22 cellular contexts compared by ENCODE assay signal in the genomic region with DNA sequence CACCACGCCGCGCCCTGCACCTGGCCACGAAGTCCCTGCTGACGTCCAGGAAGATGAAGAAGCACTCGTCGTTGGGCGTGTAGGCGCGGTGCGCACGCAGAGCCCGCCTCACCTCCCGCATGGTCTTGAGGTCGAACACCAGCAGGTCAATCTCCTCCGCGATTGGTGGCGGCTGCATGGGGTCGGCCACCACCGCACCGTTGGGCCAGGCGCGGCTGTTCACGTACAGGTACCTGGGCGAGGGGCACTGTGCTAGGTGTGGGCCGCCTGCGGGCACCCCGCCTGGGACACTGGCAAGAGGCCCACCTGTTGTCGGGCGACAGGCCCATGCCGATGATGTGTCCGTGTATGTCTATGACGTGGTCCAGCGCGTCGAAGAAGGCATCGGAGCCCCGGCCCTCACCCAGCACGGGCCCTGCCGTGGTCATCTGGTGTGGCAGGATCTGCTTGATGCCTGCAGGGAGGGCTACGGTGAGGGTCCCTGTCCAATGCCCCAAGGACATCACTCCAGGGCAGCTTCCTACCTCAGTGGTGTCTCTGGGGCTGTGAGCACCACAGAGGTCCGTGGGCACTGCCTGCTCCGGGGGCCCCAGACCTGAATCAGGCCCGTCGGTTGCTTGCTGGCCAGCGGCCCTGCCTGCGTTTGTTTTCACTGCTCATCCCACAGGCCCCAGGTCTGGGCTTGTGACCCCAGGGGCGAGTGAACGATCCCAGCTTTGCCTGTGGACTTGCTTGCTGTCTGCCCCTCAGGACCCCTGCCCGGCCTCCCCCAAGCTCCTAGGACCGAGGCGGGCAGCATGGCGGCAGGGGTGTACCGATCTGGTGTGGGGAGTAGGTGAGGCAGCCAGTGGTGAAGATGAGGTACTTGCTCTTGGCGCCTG. TPM values are rescaled to one million over a fixed set of nuclear protein-coding genes. Genes with fewer than 3 reads are reported as not detected.
A peak's percentile ranks its signal among the peaks of the same experiment; 100 is the strongest.
DNase-seq lines count a peak whose midpoint lies in the region; ATAC-seq, FAIRE-seq and TF ChIP-seq lines count a peak whose summit lies in the region.
"Had no signal": no experiment of that assay in that cellular context is flagged by ENCODE, and none has a peak within 500 bp of the region (broad histone marks: within the 10 kb centered on the region; RNA-seq: fewer than 3 reads in every experiment).

No MANE protein-coding gene starts in this region.

- no peak for FAIRE-seq in kidney (lab: Jason Lieb, UNC)
- no peak for FAIRE-seq in HTR-8/SVneo (lab: Jason Lieb, UNC)
- FAIRE-seq: A204.1, astrocyte, colon, TTC549 had no signal

- TF ChIP-seq CTCF in kidney (IDR thresholded peaks at IDR 0.05; ENCODE audit: borderline replicate concordance, extremely low read depth, insufficient read depth) (no peak), upper lobe of left lung (IDR thresholded peaks at IDR 0.05) (no peak)

- peaks cover 7 to 23% of the 10 kb centered on the region in 2 donors for H3K36me3 ChIP-seq in kidney (ENCODE audit: control insufficient read depth in 1 of 2, insufficient read depth in 2 of 2, low read length in 2 of 2)
- H3K36me3 ChIP-seq in upper lobe of left lung = peaks cover 18 to 45% (median 40%) of the 10 kb centered on the region in 4 donors

- no peaks in the 10 kb centered on the region for H3K27me3 Mint-ChIP-seq in activated T-cell treated with anti-CD3 and anti-CD28 coated beads, Interleukin-2, amount 50 U/mL, for 24 hours
- no peaks in the 10 kb centered on the region for H3K27me3 Mint-ChIP-seq in activated T-cell treated with anti-CD3 and anti-CD28 coated beads, Interleukin-2, amount 50 U/mL, for 4 hours (ENCODE audit: low read depth)
- no peaks in the 10 kb centered on the region for H3K27me3 Mint-ChIP-seq in natural killer cell treated with Interleukin-12 subunit alpha and Interleukin-12 subunit beta and Interleukin-15 and Interleukin-18, amount 100 ng/mL, for 72 hours
- H3K27me3 Mint-ChIP-seq: naive thymus-derived CD8-positive, alpha-beta T cell had no signal

- peaks cover 66% of the 10 kb centered on the region for H3K36me3 Mint-ChIP-seq in activated T-cell treated with anti-CD3 and anti-CD28 coated beads, Interleukin-2, amount 50 U/mL, for 24 hours (ENCODE audit: low read depth)
- peaks cover 23% of the 10 kb centered on the region for H3K36me3 Mint-ChIP-seq in activated T-cell treated with anti-CD3 and anti-CD28 coated beads, Interleukin-2, amount 50 U/mL, for 4 hours (ENCODE audit: insufficient read depth)
- peaks cover 6% of the 10 kb centered on the region for H3K36me3 Mint-ChIP-seq in natural killer cell treated with Interleukin-12 subunit alpha and Interleukin-12 subunit beta and Interleukin-15 and Interleukin-18, amount 100 ng/mL, for 72 hours

- peak overlapping the region; percentile 49 for H3K27ac Mint-ChIP-seq in activated T-cell treated with anti-CD3 and anti-CD28 coated beads, Interleukin-2, amount 50 U/mL, for 24 hours
- H3K27ac Mint-ChIP-seq in natural killer cell treated with Interleukin-12 subunit alpha and Interleukin-12 subunit beta and Interleukin-15 and Interleukin-18, amount 100 ng/mL, for 72 hours = no peak overlapping the region
- H3K27ac Mint-ChIP-seq: activated naive CD4-positive, alpha-beta T cell treated with anti-CD3 and anti-CD28 coated beads for 36 hours had no signal

- WGBS in upper lobe of left lung, 2 donors = 96 to 100% methylated on average over 2 to 54 of the region's 55 CpGs

- intact Hi-C loops in kidney (cut with DNase I) = loop anchor here (10.0 kb wide), 2 partner anchors 97 to 147 kb away; a partner anchor contains a TSS

- peaks cover 0 to 10% of the 10 kb centered on the region in 2 donors for H3K4me1 ChIP-seq in kidney (ENCODE audit: control insufficient read depth in 1 of 2, insufficient read depth in 1 of 2, low read depth in 1 of 2, low read length in 2 of 2)
- H3K4me1 ChIP-seq in upper lobe of left lung = peaks cover 15 to 33% (median 17%) of the 10 kb centered on the region in 4 donors

- H3K27ac ChIP-seq in kidney (ENCODE audit: low read depth in 2 of 2, low read length in 2 of 2) (no peak overlapping the region), upper lobe of left lung (no peak overlapping the region)
- H3K27ac ChIP-seq: BLaER1 treated with 17β-estradiol and CSF1 and Interleukin-3, amounts not matched to agents 10 nM and 100 nM; thoracic aorta had no signal

- H3K9ac ChIP-seq in kidney (ENCODE audit: low read length in 2 of 2) = no peak overlapping the region

- peaks cover 18% of the 10 kb centered on the region for H3K4me1 Mint-ChIP-seq in activated T-cell treated with anti-CD3 and anti-CD28 coated beads, Interleukin-2, amount 50 U/mL, for 24 hours (ENCODE audit: low read depth)
- peaks cover 5% of the 10 kb centered on the region for H3K4me1 Mint-ChIP-seq in activated T-cell treated with anti-CD3 and anti-CD28 coated beads, Interleukin-2, amount 50 U/mL, for 4 hours (ENCODE audit: low read depth)
- peaks cover 15 to 18% of the 10 kb centered on the region in 2 donors for H3K4me1 Mint-ChIP-seq in natural killer cell treated with Interleukin-12 subunit alpha and Interleukin-12 subunit beta and Interleukin-15 and Interleukin-18, amount 100 ng/mL, for 72 hours (ENCODE audit: low read depth in 2 of 2)

- H3K4me3 ChIP-seq in kidney (ENCODE audit: low read length in 2 of 2) = no peak overlapping the region
- no peak overlapping the region for H3K4me3 ChIP-seq in upper lobe of left lung
- H3K4me3 ChIP-seq: thoracic aorta had no signal

- no peak for ATAC-seq in activated T-cell treated with anti-CD3 and anti-CD28 coated beads, Interleukin-2, amount 50 U/mL, for 4 hours
- no peak for ATAC-seq in upper lobe of left lung (ENCODE audit: low FRiP score in 2 of 2)
- no peak for ATAC-seq in natural killer cell treated with Interleukin-12 subunit alpha and Interleukin-12 subunit beta and Interleukin-15 and Interleukin-18, amount 100 ng/mL, for 72 hours
- ATAC-seq: naive thymus-derived CD8-positive, alpha-beta T cell had no signal

- H3K9me3 ChIP-seq in kidney (ENCODE audit: control insufficient read depth in 1 of 2, low read length in 2 of 2) (no peaks in the 10 kb centered on the region), upper lobe of left lung (no peaks in the 10 kb centered on the region)
- H3K9me3 ChIP-seq: thoracic aorta had no signal

- H3K27me3 ChIP-seq in upper lobe of left lung = no peaks in the 10 kb centered on the region
- H3K27me3 ChIP-seq: BLaER1 treated with 17β-estradiol and CSF1 and Interleukin-3, amounts not matched to agents 10 nM and 100 nM had no signal

- no peak overlapping the region for H3K4me3 Mint-ChIP-seq in activated T-cell treated with anti-CD3 and anti-CD28 coated beads, Interleukin-2, amount 50 U/mL, for 24 hours
- H3K4me3 Mint-ChIP-seq in activated T-cell treated with anti-CD3 and anti-CD28 coated beads, Interleukin-2, amount 50 U/mL, for 4 hours = no peak overlapping the region
- no peak overlapping the region for H3K4me3 Mint-ChIP-seq in natural killer cell treated with Interleukin-12 subunit alpha and Interleukin-12 subunit beta and Interleukin-15 and Interleukin-18, amount 100 ng/mL, for 72 hours

- no peak for TF ChIP-seq POLR2A in upper lobe of left lung (IDR thresholded peaks at IDR 0.05)

- no peaks in the 10 kb centered on the region for H3K9me3 Mint-ChIP-seq in activated T-cell treated with anti-CD3 and anti-CD28 coated beads, Interleukin-2, amount 50 U/mL, for 24 hours
- H3K9me3 Mint-ChIP-seq in activated T-cell treated with anti-CD3 and anti-CD28 coated beads, Interleukin-2, amount 50 U/mL, for 4 hours = no peaks in the 10 kb centered on the region
- no peaks in the 10 kb centered on the region for H3K9me3 Mint-ChIP-seq in natural killer cell treated with Interleukin-12 subunit alpha and Interleukin-12 subunit beta and Interleukin-15 and Interleukin-18, amount 100 ng/mL, for 72 hours
- H3K9me3 Mint-ChIP-seq: activated naive CD4-positive, alpha-beta T cell treated with anti-CD3 and anti-CD28 coated beads for 36 hours; naive thymus-derived CD8-positive, alpha-beta T cell had no signal

- DNase-seq in activated T-cell treated with anti-CD3 and anti-CD28 coated beads, Interleukin-2, amount 50 U/mL, for 24 hours = no peak
- no peak for DNase-seq in activated T-cell treated with anti-CD3 and anti-CD28 coated beads, Interleukin-2, amount 50 U/mL, for 4 hours
- DNase-seq in kidney = peak; percentile 83
- DNase-seq in upper lobe of left lung = peak; percentile 22 to 85
- DNase-seq in natural killer cell treated with Interleukin-12 subunit alpha and Interleukin-12 subunit beta and Interleukin-15 and Interleukin-18, amount 100 ng/mL, for 72 hours (ENCODE audit: low spot score) = no peak
- DNase-seq in HTR-8/SVneo (ENCODE audit: insufficient read length, low spot score) = no peak
- DNase-seq: activated CD4-positive, alpha-beta T cell treated with anti-CD3 and anti-CD28 coated beads for 48 hours; activated naive CD4-positive, alpha-beta T cell treated with anti-CD3 and anti-CD28 coated beads for 36 hours; GDM1; NCI-H1048; NCI-H2081; NK-92 treated with Interleukin-12 subunit alpha and Interleukin-12 subunit beta, amount 100 ng/mL, for 24 hours; stimulated activated CD4-positive, alpha-beta T cell treated with anti-CD3 and anti-CD28 coated beads, Interleukin-12 subunit alpha, Interleukin-12 subunit beta, amount 100 ng/mL, for 4 hours had no signal

- no peak for TF ChIP-seq EP300 in upper lobe of left lung (IDR thresholded peaks at IDR 0.05)

RNA-seq across cellular contexts. Expression of a gene that starts 3.1 kb away (rescaled TPM):
- total RNA-seq in activated T-cell treated with anti-CD3 and anti-CD28 coated beads, Interleukin-2, amount 50 U/mL, for 4 hours = 100 to 1,000 TPM in 1 of 3 donors, 10 to 100 TPM in 2; 84.0 to 112 (median 95.3) TPM
- total RNA-seq in kidney (97.2 TPM), upper lobe of left lung (100 to 1,000 TPM in 5 of 6 donors, 10 to 100 TPM in 1; 93.3 to 191 (median 153) TPM)
- polyA plus RNA-seq in kidney (ENCODE audit: insufficient read depth, low read depth, low replicate concordance) = 92.5 TPM
- total RNA-seq in natural killer cell treated with Interleukin-12 subunit alpha and Interleukin-12 subunit beta and Interleukin-15 and Interleukin-18, amount 100 ng/mL, for 72 hours = 100 to 1,000 TPM; 102 to 155 TPM

RNA-seq across cellular contexts. Expression of a gene that starts 3.6 kb away (rescaled TPM):
- 1 to 10 TPM in 2 of 3 donors, under 1 TPM in 1; 0.94 to 1.4 (median 1.2) TPM for total RNA-seq in activated T-cell treated with anti-CD3 and anti-CD28 coated beads, Interleukin-2, amount 50 U/mL, for 4 hours
- 1.9 TPM for total RNA-seq in kidney
- polyA plus RNA-seq in kidney (ENCODE audit: insufficient read depth, low read depth, low replicate concordance) = 2.1 TPM
- total RNA-seq in upper lobe of left lung = 1 to 10 TPM in 3 of 6 donors, not detected in 3; 1.8 to 4.4 (median 2.1) TPM
- total RNA-seq in natural killer cell treated with Interleukin-12 subunit alpha and Interleukin-12 subunit beta and Interleukin-15 and Interleukin-18, amount 100 ng/mL, for 72 hours = 1 to 10 TPM; 2.4 to 2.5 TPM
- total RNA-seq: NCI-H460, pulmonary artery endothelial cell, thoracic aorta had no signal

RNA-seq across cellular contexts. Expression of a gene that starts 10.6 kb away (rescaled TPM):
- total RNA-seq in activated T-cell treated with anti-CD3 and anti-CD28 coated beads, Interleukin-2, amount 50 U/mL, for 4 hours = 1 to 10 TPM in 1 of 3 donors, under 1 TPM in 2; 0.49 to 1.2 (median 0.58) TPM
- total RNA-seq in kidney (42.9 TPM), upper lobe of left lung (1 to 10 TPM in 4 of 6 donors, under 1 TPM in 1, not detected in 1; 0.89 to 5.2 (median 2.3) TPM)
- polyA plus RNA-seq in kidney (ENCODE audit: insufficient read depth, low read depth, low replicate concordance) = 35.5 TPM
- 1 to 10 TPM; 2.0 to 2.2 TPM for total RNA-seq in natural killer cell treated with Interleukin-12 subunit alpha and Interleukin-12 subunit beta and Interleukin-15 and Interleukin-18, amount 100 ng/mL, for 72 hours
- total RNA-seq: astrocyte, pulmonary artery endothelial cell had no signal
- polyA plus RNA-seq: naive thymus-derived CD8-positive, alpha-beta T cell had no signal

RNA-seq across cellular contexts. Expression of a gene that starts 35.8 kb away (rescaled TPM):
- total RNA-seq in activated T-cell treated with anti-CD3 and anti-CD28 coated beads, Interleukin-2, amount 50 U/mL, for 4 hours = under 1 TPM in 2 of 3 donors, not detected in 1; 0.30 to 0.51 TPM
- total RNA-seq in kidney (236 TPM), upper lobe of left lung (100 to 1,000 TPM in 5 of 6 donors, 10 to 100 TPM in 1; 31.7 to 395 (median 246) TPM)
- polyA plus RNA-seq in kidney (ENCODE audit: insufficient read depth, low read depth, low replicate concordance) = 709 TPM
- 1 to 10 TPM; 1.7 to 4.4 TPM for total RNA-seq in natural killer cell treated with Interleukin-12 subunit alpha and Interleukin-12 subunit beta and Interleukin-15 and Interleukin-18, amount 100 ng/mL, for 72 hours
- total RNA-seq: activated naive CD4-positive, alpha-beta T cell treated with anti-CD3 and anti-CD28 coated beads for 36 hours; NCI-H460; pulmonary artery endothelial cell had no signal

RNA-seq across cellular contexts. Expression of a gene that starts 41.3 kb away (rescaled TPM):
- total RNA-seq in activated T-cell treated with anti-CD3 and anti-CD28 coated beads, Interleukin-2, amount 50 U/mL, for 4 hours = not detected
- total RNA-seq in kidney (1.4 TPM), upper lobe of left lung (1 to 10 TPM in 4 of 6 donors, under 1 TPM in 1, not detected in 1; 0.61 to 6.3 (median 1.8) TPM)
- polyA plus RNA-seq in kidney (ENCODE audit: insufficient read depth, low read depth, low replicate concordance) = 0.54 TPM
- total RNA-seq in natural killer cell treated with Interleukin-12 subunit alpha and Interleukin-12 subunit beta and Interleukin-15 and Interleukin-18, amount 100 ng/mL, for 72 hours = under 1 TPM in 1 of 2 donors, not detected in 1; 0.21 TPM
- total RNA-seq: activated naive CD4-positive, alpha-beta T cell treated with anti-CD3 and anti-CD28 coated beads for 36 hours; NCI-H460; pulmonary artery endothelial cell; thoracic aorta had no signal
- polyA plus RNA-seq: naive thymus-derived CD8-positive, alpha-beta T cell had no signal

Comparison
In these comparisons a context has a peak if more than half of its experiments do, and no peak if none do; other contexts are left out.
1. DNase-seq: peak in kidney (single experiment) and upper lobe of left lung (2 of 2); none in activated T-cell treated with anti-CD3 and anti-CD28 coated beads, Interleukin-2, amount 50 U/mL, for 24 hours (single experiment), activated T-cell treated with anti-CD3 and anti-CD28 coated beads, Interleukin-2, amount 50 U/mL, for 4 hours (single experiment), natural killer cell treated with Interleukin-12 subunit alpha and Interleukin-12 subunit beta and Interleukin-15 and Interleukin-18, amount 100 ng/mL, for 72 hours (single experiment) and HTR-8/SVneo (single experiment).